Comparison of ENCODE assay signal across 9 cellular contexts in the genomic region with DNA sequence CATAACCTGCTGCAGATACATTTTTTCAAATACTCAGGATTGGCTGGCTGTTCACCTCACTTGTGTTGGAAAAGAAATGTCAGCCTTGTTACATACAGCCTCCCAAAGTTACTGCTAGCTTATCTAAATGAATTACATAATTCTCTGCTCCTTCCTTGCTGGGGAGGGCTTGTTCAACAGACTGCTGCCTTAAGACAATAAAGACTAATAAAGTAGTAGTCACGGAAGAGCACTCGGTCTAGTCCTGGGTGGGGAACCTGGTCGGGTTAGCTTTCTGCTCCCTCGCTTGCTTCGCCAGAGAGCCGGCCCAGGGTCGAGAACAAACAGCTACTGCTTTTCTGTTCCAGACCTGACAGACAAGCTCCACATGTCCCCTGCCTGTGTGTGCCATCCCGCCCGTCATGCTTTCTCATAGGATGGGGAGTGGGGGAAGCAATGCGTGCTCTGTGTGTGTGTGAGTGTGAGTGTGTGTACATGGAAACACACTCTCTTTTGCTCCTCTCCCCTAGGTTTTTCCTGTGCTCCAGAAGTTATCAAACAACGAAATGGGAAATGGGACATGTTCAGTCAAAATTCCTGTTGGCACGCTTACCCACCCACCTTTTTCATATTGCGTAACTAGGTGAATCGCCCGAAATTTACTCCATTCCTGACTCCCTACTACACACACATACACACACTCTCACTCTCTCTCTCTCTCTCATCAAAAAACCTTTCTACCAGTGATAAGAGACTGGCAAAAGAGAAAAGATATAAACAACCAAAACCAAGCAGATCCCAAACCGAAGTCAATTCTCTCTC.
DNase-seq lines count a peak whose midpoint lies in the region; TF ChIP-seq lines count a peak whose summit lies in the region.
"Had no signal": no experiment of that assay in that cellular context is flagged by ENCODE, and none has a peak within 500 bp of the region (broad histone marks: within the 10 kb centered on the region; RNA-seq: fewer than 3 reads in every experiment).

No MANE protein-coding gene starts in this region.

- no peak for TF ChIP-seq CTCF in WERI-Rb-1 (IDR thresholded peaks at IDR 0.05; ENCODE audit: low read depth, low read length)
- TF ChIP-seq CTCF in parathyroid adenoma (IDR thresholded peaks at IDR 0.05) = no peak

- H3K79me2 ChIP-seq in ACC112 (ENCODE audit: control insufficient read depth, insufficient read depth, low read length, unreplicated experiment) = no peaks in the 10 kb centered on the region
- H3K79me2 ChIP-seq in parathyroid adenoma = no peaks in the 10 kb centered on the region

- H3K4me1 ChIP-seq in ACC112 (ENCODE audit: control insufficient read depth, insufficient read depth, low read length, unreplicated experiment) (no peaks in the 10 kb centered on the region), iPS-15b (ENCODE audit: control insufficient read depth, insufficient read depth, low read length) (no peaks in the 10 kb centered on the region), parathyroid adenoma (no peaks in the 10 kb centered on the region)

- H3K27ac ChIP-seq in ACC112 (ENCODE audit: low read depth, low read length) (no peak overlapping the region), WERI-Rb-1 (no peak overlapping the region), parathyroid adenoma (no peak overlapping the region)

- H3K27me3 ChIP-seq in ACC112 (ENCODE audit: insufficient read depth, low read length) (peaks cover 64% of the 10 kb centered on the region), WERI-Rb-1 (ENCODE audit: insufficient read depth, low read depth, severe bottlenecking) (peaks cover 3% of the 10 kb centered on the region), iPS-15b (ENCODE audit: control insufficient read depth, insufficient read depth, low read length) (peaks cover 27% of the 10 kb centered on the region), parathyroid adenoma (ENCODE audit: control insufficient read depth, insufficient read depth, low read length) (no peaks in the 10 kb centered on the region)

- H2AFZ ChIP-seq in ACC112 (ENCODE audit: low read length, unreplicated experiment) (no peak overlapping the region), parathyroid adenoma (no peak overlapping the region)

- peak overlapping the region; percentile 97 for H3K4me2 ChIP-seq in parathyroid adenoma (ENCODE audit: low read length)

- H3K9ac ChIP-seq in iPS-15b (ENCODE audit: low read depth, low read length) = no peak overlapping the region
- H3K9ac ChIP-seq in parathyroid adenoma = no peak overlapping the region

- peak overlapping the region; percentile 82; the same call in 1 of the 2 replicates for H3K4me3 ChIP-seq in ACC112 (ENCODE audit: low read depth, low read length)
- H3K4me3 ChIP-seq in WERI-Rb-1 (ENCODE audit: low read depth, low read length) = peak overlapping the region; percentile 73
- peak overlapping the region; percentile 85 for H3K4me3 ChIP-seq in iPS-15b (ENCODE audit: low read depth, low read length)
- peak overlapping the region; percentile 74 for H3K4me3 ChIP-seq in parathyroid adenoma (ENCODE audit: low read depth, low read length)

- DNase-seq in WERI-Rb-1 (no peak), LoVo (ENCODE audit: low spot score) (no peak), NCI-H524 treated with DMSO at 0.1 percent for 48 hours (lab: John Stamatoyannopoulos, UW) (no peak), AML-193 (lab: John Stamatoyannopoulos, UW) (no peak), AG20443 (ENCODE audit: low spot score) (no peak)
- DNase-seq: CD4-positive, CD25-positive, alpha-beta regulatory T cell had no signal

- H3K9me3 ChIP-seq in WERI-Rb-1 (ENCODE audit: severe bottlenecking) (no peaks in the 10 kb centered on the region), iPS-15b (ENCODE audit: control insufficient read depth, insufficient read depth, low read length) (no peaks in the 10 kb centered on the region), parathyroid adenoma (ENCODE audit: control insufficient read depth, low read length) (no peaks in the 10 kb centered on the region)

- no peaks in the 10 kb centered on the region for H3K36me3 ChIP-seq in ACC112 (ENCODE audit: insufficient read depth, low read length)
- no peaks in the 10 kb centered on the region for H3K36me3 ChIP-seq in WERI-Rb-1
- no peaks in the 10 kb centered on the region for H3K36me3 ChIP-seq in iPS-15b (ENCODE audit: control insufficient read depth, insufficient read depth, low read length)
- H3K36me3 ChIP-seq in parathyroid adenoma (ENCODE audit: control insufficient read depth, insufficient read depth, low read length) = no peaks in the 10 kb centered on the region
